In the genomic region with DNA sequence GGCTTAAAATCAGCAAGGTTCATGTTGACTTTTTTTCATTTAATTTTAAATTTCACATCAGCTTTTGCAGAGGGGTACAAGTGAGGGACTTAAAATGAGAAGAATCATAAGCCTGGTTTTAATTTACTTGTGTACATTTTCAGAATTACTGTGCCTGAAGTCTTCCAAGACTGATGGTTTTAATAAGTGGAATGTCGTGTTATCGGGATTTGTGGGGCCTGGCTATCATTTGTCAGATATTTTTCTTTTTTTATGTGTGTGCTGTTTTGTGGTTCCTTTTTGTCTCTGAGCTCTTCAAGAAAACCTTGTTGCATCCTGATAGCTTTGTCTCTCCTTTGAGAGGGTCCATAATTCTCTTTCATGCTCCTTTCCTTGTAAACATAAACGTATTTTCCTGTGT, we compare ENCODE assay signal across 24 cellular contexts.
"Had no signal": no experiment of that assay in that cellular context is flagged by ENCODE, and none has a peak within 500 bp of the region (broad histone marks: within the 10 kb centered on the region; RNA-seq: fewer than 3 reads in every experiment).

No MANE protein-coding gene starts in this region.

- H3K9ac ChIP-seq: parathyroid adenoma had no signal

- H2AFZ ChIP-seq: parathyroid adenoma had no signal

- H3K27me3 ChIP-seq: gastrocnemius medialis, heart left ventricle, right lobe of liver, testis, upper lobe of left lung had no signal

- H3K9me3 ChIP-seq: gastrocnemius medialis, mucosa of descending colon, neutrophil, right lobe of liver, testis had no signal

- H3K4me3 ChIP-seq: gastrocnemius medialis, heart left ventricle, mucosa of descending colon, right lobe of liver, testis, upper lobe of left lung had no signal

- ATAC-seq: activated CD8-positive, alpha-beta T cell treated with anti-CD3 and anti-CD28 coated beads, Interleukin-2, amount 10 ng/mL, durations not matched to agents 7 days and 5 days; gastrocnemius medialis; heart left ventricle; left ventricle myocardium superior; mucosa of descending colon had no signal

- H3K4me1 ChIP-seq: gastrocnemius medialis, parathyroid adenoma, right lobe of liver, testis, upper lobe of left lung had no signal

- H3K4me1 Mint-ChIP-seq: activated CD4-positive, alpha-beta T cell treated with anti-CD3 and anti-CD28 coated beads, Interleukin-2, amount 10 ng/mL, durations not matched to agents 7 days and 5 days; memory B cell; naive B cell had no signal

- DNase-seq: activated CD4-positive, alpha-beta T cell treated with anti-CD3 and anti-CD28 coated beads, Interleukin-2, amount 10 ng/mL, durations not matched to agents 7 days and 5 days; activated CD8-positive, alpha-beta T cell treated with anti-CD3 and anti-CD28 coated beads, Interleukin-2, amount 10 ng/mL, durations not matched to agents 7 days and 5 days; activated effector memory CD4-positive, alpha-beta T cell treated with Interleukin-2 at 50 U/mL for 16 hours; activated naive CD4-positive, alpha-beta T cell treated with anti-CD3 and anti-CD28 coated beads, Interleukin-2, amount 50 U/mL, for 16 hours; activated T-cell treated with anti-CD3 and anti-CD28 coated beads, Interleukin-2, amount 50 U/mL, for 24 hours; cerebellar nuclear complex; effector CD8-positive, alpha-beta T cell; gastrocnemius medialis; heart left ventricle; kidney glomerular epithelial cell; left ventricle myocardium superior; mucosa of descending colon; naive B cell; right lobe of liver; small intestine; stimulated activated CD4-positive, alpha-beta T cell treated with anti-CD3 and anti-CD28 coated beads, Interleukin-4, amount 100 ng/mL, for 1 hour; T-helper 1 cell; T-helper 9 cell; testis; upper lobe of left lung had no signal

- H3K36me3 ChIP-seq: gastrocnemius medialis, heart left ventricle, neutrophil, right lobe of liver, upper lobe of left lung had no signal

- H3K27ac Mint-ChIP-seq: activated CD4-positive, alpha-beta T cell treated with anti-CD3 and anti-CD28 coated beads, Interleukin-2, amount 10 ng/mL, durations not matched to agents 7 days and 5 days; activated CD8-positive, alpha-beta T cell treated with anti-CD3 and anti-CD28 coated beads, Interleukin-2, amount 10 ng/mL, durations not matched to agents 7 days and 5 days; activated T-cell treated with anti-CD3 and anti-CD28 coated beads, Interleukin-2, amount 50 U/mL, for 24 hours; dendritic cell treated with granulocyte-macrophage colony-stimulating factor and Interleukin-4, amounts not matched to agents 40 ng/mL and 50 ng/mL, for 4 days; memory B cell; naive B cell had no signal

- H3K4me3 Mint-ChIP-seq: activated CD4-positive, alpha-beta T cell treated with anti-CD3 and anti-CD28 coated beads, Interleukin-2, amount 10 ng/mL, durations not matched to agents 7 days and 5 days; activated CD8-positive, alpha-beta T cell treated with anti-CD3 and anti-CD28 coated beads, Interleukin-2, amount 10 ng/mL, durations not matched to agents 7 days and 5 days; activated T-cell treated with anti-CD3 and anti-CD28 coated beads, Interleukin-2, amount 50 U/mL, for 24 hours; dendritic cell treated with granulocyte-macrophage colony-stimulating factor and Interleukin-4, amounts not matched to agents 40 ng/mL and 50 ng/mL, for 4 days; memory B cell; naive B cell had no signal

- H3K27ac ChIP-seq: gastrocnemius medialis, heart left ventricle, neutrophil, parathyroid adenoma, right lobe of liver, testis, upper lobe of left lung had no signal
